9 cellular contexts compared by ENCODE assay signal in genomic region chr16:88772871-88773811, GRCh38. TPM values are rescaled to one million over a fixed set of nuclear protein-coding genes. Genes with fewer than 3 reads are reported as not detected.
DNase-seq lines count a peak whose midpoint lies in the region; ATAC-seq and TF ChIP-seq lines count a peak whose summit lies in the region.
"Had no signal": no experiment of that assay in that cellular context is flagged by ENCODE, and none has a peak within 500 bp of the region (broad histone marks: within the 10 kb centered on the region; RNA-seq: fewer than 3 reads in every experiment).

No MANE protein-coding gene starts in this region.

- intact Hi-C loops in Right ventricle myocardium superior (cut with DNase I) (no loop called here), mammary epithelial cell (cut with micrococcal nuclease) (no loop called here), uterus (cut with DNase I; ENCODE audit: low total_unique reads) (no loop called here)
- intact Hi-C loops in activated CD4-positive, alpha-beta T cell treated with anti-CD3 and anti-CD28 coated beads, Interleukin-2, amount 10 ng/mL, durations not matched to agents 24 days and 14 days (cut with micrococcal nuclease) = no loop called here

- H3K9me3 Mint-ChIP-seq in activated CD4-positive, alpha-beta T cell treated with anti-CD3 and anti-CD28 coated beads, Interleukin-2, amount 10 ng/mL, durations not matched to agents 24 days and 14 days = no peaks in the 10 kb centered on the region
- H3K9me3 Mint-ChIP-seq: CD4-positive, alpha-beta T cell had no signal

- no peak overlapping the region for H3K4me3 Mint-ChIP-seq in activated CD4-positive, alpha-beta T cell treated with anti-CD3 and anti-CD28 coated beads, Interleukin-2, amount 10 ng/mL, durations not matched to agents 24 days and 14 days
- H3K4me3 Mint-ChIP-seq: CD4-positive, alpha-beta T cell had no signal

- H3K9ac ChIP-seq in mammary epithelial cell (ENCODE audit: insufficient read depth, low read length) = no peak overlapping the region

- H3K27me3 Mint-ChIP-seq in activated CD4-positive, alpha-beta T cell treated with anti-CD3 and anti-CD28 coated beads, Interleukin-2, amount 10 ng/mL, durations not matched to agents 24 days and 14 days = no peaks in the 10 kb centered on the region
- H3K27me3 Mint-ChIP-seq: CD4-positive, alpha-beta T cell had no signal

- TF ChIP-seq CTCF in right atrium auricular region (IDR thresholded peaks at IDR 0.05) = no peak
- TF ChIP-seq CTCF in mammary epithelial cell (conservative IDR thresholded peaks at IDR 0.05 in 1 of 2, IDR thresholded peaks at IDR 0.05 in 1 of 2; ENCODE audit: extremely low read depth in 1 of 2, insufficient read depth in 1 of 2, low read depth in 1 of 2, low read length in 2 of 2) = no peak
- no peak for TF ChIP-seq CTCF in uterus (IDR thresholded peaks at IDR 0.05)

- peaks cover 99% of the 10 kb centered on the region for H3K79me2 ChIP-seq in mammary epithelial cell (ENCODE audit: insufficient read depth, low read length)

- H3K36me3 Mint-ChIP-seq in activated CD4-positive, alpha-beta T cell treated with anti-CD3 and anti-CD28 coated beads, Interleukin-2, amount 10 ng/mL, durations not matched to agents 24 days and 14 days (ENCODE audit: low read depth) = no peaks in the 10 kb centered on the region

- CTCF ChIA-PET in mammary epithelial cell (lab: Charles Lee; ENCODE audit: low non-redundant PET) = no interaction called here

- H3K4me3 ChIP-seq in right atrium auricular region = no peak overlapping the region
- no peak overlapping the region for H3K4me3 ChIP-seq in mammary epithelial cell (replicated peaks in 1 of 3; ENCODE audit: insufficient read depth in 1 of 3, low read depth in 2 of 3, low read length in 3 of 3)
- no peak overlapping the region for H3K4me3 ChIP-seq in uterus

- ATAC-seq in Right ventricle myocardium superior (ENCODE audit: poor library complexity) (peak; percentile 52), HG03039 (IDR thresholded peaks at IDR 0.05; ENCODE audit: unreplicated experiment) (no peak)
- ATAC-seq in activated CD4-positive, CD25-positive, alpha-beta regulatory T cell treated with anti-CD3 and anti-CD28 coated beads, Interleukin-2, amount 50 U/mL, for 24 hours = no peak

- H3K27me3 ChIP-seq in right atrium auricular region (no peaks in the 10 kb centered on the region), mammary epithelial cell (ENCODE audit: insufficient read depth, low read length) (no peaks in the 10 kb centered on the region), uterus (no peaks in the 10 kb centered on the region)

- H4K20me1 ChIP-seq in mammary epithelial cell (ENCODE audit: insufficient read depth, low read length) = peaks cover 14% of the 10 kb centered on the region

- dilution Hi-C loops in mammary epithelial cell (cut with HindIII; ENCODE audit: low sequenced_read_pairs) = no loop called here

- no peak overlapping the region for H3K27ac Mint-ChIP-seq in activated CD4-positive, alpha-beta T cell treated with anti-CD3 and anti-CD28 coated beads, Interleukin-2, amount 10 ng/mL, durations not matched to agents 24 days and 14 days
- H3K27ac Mint-ChIP-seq: CD4-positive, alpha-beta T cell had no signal

- H3K4me1 ChIP-seq in right atrium auricular region = peaks cover 0 to 75% of the 10 kb centered on the region in 2 donors
- H3K4me1 ChIP-seq in mammary epithelial cell (ENCODE audit: insufficient read depth, low read length) = peaks cover 55% of the 10 kb centered on the region
- peaks cover 9 to 56% of the 10 kb centered on the region in 2 donors for H3K4me1 ChIP-seq in uterus

- DNase-seq in Right ventricle myocardium superior = peak; percentile 74
- DNase-seq in right atrium auricular region (ENCODE audit: low spot score) = no peak
- peak; percentile 17 for DNase-seq in mammary epithelial cell
- DNase-seq in lung microvascular endothelial cell (ENCODE audit: low read depth in 2 of 2) = peak; percentile 47 to 69
- DNase-seq in uterus = peak in 1 of 2 donors; percentile 69
- DNase-seq in activated CD4-positive, alpha-beta T cell treated with anti-CD3 and anti-CD28 coated beads, Interleukin-2, amount 10 ng/mL, durations not matched to agents 24 days and 14 days = no peak
- DNase-seq: CD4-positive, alpha-beta T cell had no signal

- 86% methylated on average over 14 of the region's 29 CpGs for WGBS in mammary epithelial cell (ENCODE audit: low coverage, missing lambda C conversion rate)

- BruUV-seq in mammary epithelial cell (replicated peaks; lab: Mats Ljungman, UMichigan) = no TSS peak

- peaks cover 1% of the 10 kb centered on the region for H3K4me1 Mint-ChIP-seq in activated CD4-positive, alpha-beta T cell treated with anti-CD3 and anti-CD28 coated beads, Interleukin-2, amount 10 ng/mL, durations not matched to agents 24 days and 14 days

- H3K4me2 ChIP-seq in mammary epithelial cell (ENCODE audit: insufficient read depth, low read depth, low read length) = no peak overlapping the region

- H3K9me3 ChIP-seq in right atrium auricular region (no peaks in the 10 kb centered on the region), mammary epithelial cell (replicated peaks; ENCODE audit: insufficient read depth, low read length) (no peaks in the 10 kb centered on the region), uterus (no peaks in the 10 kb centered on the region)

- in situ Hi-C loops in mammary epithelial cell (cut with MboI; ENCODE audit: low sequenced_read_pairs in 2 of 2) = no loop called here

- no peak overlapping the region for H2AFZ ChIP-seq in mammary epithelial cell (ENCODE audit: low read depth, low read length)

- H3K36me3 ChIP-seq in right atrium auricular region = no peaks in the 10 kb centered on the region
- H3K36me3 ChIP-seq in mammary epithelial cell (ENCODE audit: insufficient read depth, low read length) = no peaks in the 10 kb centered on the region
- no peaks in the 10 kb centered on the region for H3K36me3 ChIP-seq in uterus

- TF ChIP-seq POLR2A in uterus (IDR thresholded peaks at IDR 0.05) = no peak

- peak overlapping the region in 1 of 2 donors; percentile 37 for H3K27ac ChIP-seq in right atrium auricular region
- H3K27ac ChIP-seq in mammary epithelial cell (ENCODE audit: insufficient read depth, low read depth, low read length) = no peak overlapping the region
- peak overlapping the region; percentile 39 to 73 for H3K27ac ChIP-seq in uterus

RNA-seq across cellular contexts. Expression of gene PIEZO1, which starts 11.9 kb away (rescaled TPM):
- 15.9 TPM for total RNA-seq in Right ventricle myocardium superior
- total RNA-seq in right atrium auricular region = 10 to 100 TPM; 37.7 to 73.2 TPM
- 100 to 1,000 TPM; 165 to 215 TPM for total RNA-seq in mammary epithelial cell
- polyA plus RNA-seq in mammary epithelial cell = 144 TPM
- polyA minus RNA-seq in mammary epithelial cell = 339 TPM
- total RNA-seq in lung microvascular endothelial cell = 227 and 460 TPM in 2 replicates
- 100 to 1,000 TPM in 2 of 4 donors, 10 to 100 TPM in 2; 62.3 to 161 (median 123) TPM for total RNA-seq in uterus
- total RNA-seq in activated CD4-positive, alpha-beta T cell treated with anti-CD3 and anti-CD28 coated beads, Interleukin-2, amount 10 ng/mL, durations not matched to agents 24 days and 14 days = 219 and 226 TPM in 2 replicates

RNA-seq across cellular contexts. Expression of gene CDT1, which starts 30.4 kb away (rescaled TPM):
- total RNA-seq in Right ventricle myocardium superior (1.00 TPM), right atrium auricular region (1 to 10 TPM in 1 of 2 donors, under 1 TPM in 1; 0.39 to 1.3 TPM), mammary epithelial cell (10 to 100 TPM in 1 of 2 donors, 1 to 10 TPM in 1; 3.5 to 22.0 TPM), lung microvascular endothelial cell (1.8 and 3.7 TPM in 2 replicates), uterus (1 to 10 TPM in 1 of 4 donors, under 1 TPM in 1, not detected in 2; 0.34 to 6.6 TPM)
- 13.6 TPM for polyA plus RNA-seq in mammary epithelial cell
- polyA minus RNA-seq in mammary epithelial cell = 20.1 TPM
- 93.2 and 98.3 TPM in 2 replicates for total RNA-seq in activated CD4-positive, alpha-beta T cell treated with anti-CD3 and anti-CD28 coated beads, Interleukin-2, amount 10 ng/mL, durations not matched to agents 24 days and 14 days

RNA-seq across cellular contexts. Expression of gene APRT, which starts 38.6 kb away (rescaled TPM):
- 40.4 TPM for total RNA-seq in Right ventricle myocardium superior
- 10 to 100 TPM; 50.6 to 90.4 TPM for total RNA-seq in right atrium auricular region
- 100 to 1,000 TPM in 1 of 2 donors, 10 to 100 TPM in 1; 51.5 to 136 TPM for total RNA-seq in mammary epithelial cell
- 145 TPM for polyA plus RNA-seq in mammary epithelial cell
- polyA minus RNA-seq in mammary epithelial cell = 63.6 TPM
- 92.7 and 112 TPM in 2 replicates for total RNA-seq in lung microvascular endothelial cell
- 10 to 100 TPM; 32.5 to 82.2 (median 56.3) TPM for total RNA-seq in uterus
- total RNA-seq in activated CD4-positive, alpha-beta T cell treated with anti-CD3 and anti-CD28 coated beads, Interleukin-2, amount 10 ng/mL, durations not matched to agents 24 days and 14 days = 312 and 314 TPM in 2 replicates

Comparison
In these comparisons a context has a peak if more than half of its experiments do, and no peak if none do; other contexts are left out.
1. DNase-seq: peak in Right ventricle myocardium superior (single experiment), mammary epithelial cell (single experiment) and lung microvascular endothelial cell (2 of 2); none in right atrium auricular region (single experiment) and activated CD4-positive, alpha-beta T cell treated with anti-CD3 and anti-CD28 coated beads, Interleukin-2, amount 10 ng/mL, durations not matched to agents 24 days and 14 days (single experiment).